In genomic region chr9:72509053-72509452, GRCh38 we compare ENCODE assay signal across 12 cellular contexts. TPM values are rescaled to one million over a fixed set of nuclear protein-coding genes. Genes with fewer than 3 reads are reported as not detected.
A peak's percentile ranks its signal among the peaks of the same experiment; 100 is the strongest.
DNase-seq lines count a peak whose midpoint lies in the region; ATAC-seq and TF ChIP-seq lines count a peak whose summit lies in the region.
"Had no signal": no experiment of that assay in that cellular context is flagged by ENCODE, and none has a peak within 500 bp of the region (broad histone marks: within the 10 kb centered on the region; RNA-seq: fewer than 3 reads in every experiment).

No MANE protein-coding gene starts in this region.

- peak; percentile 80 for ATAC-seq in activated T-helper 17 cell treated with anti-CD3 and anti-CD28 coated beads, Interleukin-2, amount 50 U/mL, for 72 hours (replicated peaks)
- peak; percentile 61 for ATAC-seq in left lung
- no peak for ATAC-seq in HG03565 (IDR thresholded peaks at IDR 0.05; ENCODE audit: unreplicated experiment)

- peaks cover 23% of the 10 kb centered on the region for H3K4me1 Mint-ChIP-seq in HFFc6 (ENCODE audit: low read depth)
- H3K4me1 Mint-ChIP-seq in activated T-helper 17 cell treated with anti-CD3 and anti-CD28 coated beads, Interleukin-2, amount 50 U/mL, for 72 hours: peaks cover 15% of the 10 kb centered on the region
- H3K4me1 Mint-ChIP-seq in endothelial cell (ENCODE audit: unreplicated experiment): no peaks in the 10 kb centered on the region

- no peaks in the 10 kb centered on the region for H3K9me3 Mint-ChIP-seq in HFFc6
- no peaks in the 10 kb centered on the region for H3K9me3 Mint-ChIP-seq in activated T-helper 17 cell treated with anti-CD3 and anti-CD28 coated beads, Interleukin-2, amount 50 U/mL, for 72 hours
- no peaks in the 10 kb centered on the region for H3K9me3 Mint-ChIP-seq in endothelial cell (ENCODE audit: unreplicated experiment)

- no peak for TF ChIP-seq CTCF in GM06990 (IDR thresholded peaks at IDR 0.05; ENCODE audit: insufficient read depth, low read length, poor library complexity, severe bottlenecking)
- TF ChIP-seq CTCF in HFFc6 (IDR thresholded peaks at IDR 0.05): no peak
- no peak for TF ChIP-seq CTCF in left lung (IDR thresholded peaks at IDR 0.05)
- no peak for TF ChIP-seq CTCF in endothelial cell (IDR thresholded peaks at IDR 0.05; ENCODE audit: unreplicated experiment)
- TF ChIP-seq CTCF in dorsolateral prefrontal cortex (IDR thresholded peaks at IDR 0.05 in 54 of 56, conservative IDR thresholded peaks at IDR 0.05 in 2 of 56; ENCODE audit: low read depth in 1 of 56, partially characterized antibody in 56 of 56): no peak

- peak overlapping the region; percentile 89 for H3K27ac Mint-ChIP-seq in HFFc6
- peak overlapping the region; percentile 99 for H3K27ac Mint-ChIP-seq in activated T-helper 17 cell treated with anti-CD3 and anti-CD28 coated beads, Interleukin-2, amount 50 U/mL, for 72 hours
- H3K27ac Mint-ChIP-seq in endothelial cell (ENCODE audit: unreplicated experiment): no peak overlapping the region

- H3K27me3 ChIP-seq in GM06990 (replicated peaks; ENCODE audit: control insufficient read depth, insufficient read depth, low read length): no peaks in the 10 kb centered on the region
- no peaks in the 10 kb centered on the region for H3K27me3 ChIP-seq in left lung
- no peaks in the 10 kb centered on the region for H3K27me3 ChIP-seq in dorsolateral prefrontal cortex
- H3K27me3 ChIP-seq: heart left ventricle had no signal

- H3K36me3 Mint-ChIP-seq in HFFc6 (ENCODE audit: low read depth): no peaks in the 10 kb centered on the region
- no peaks in the 10 kb centered on the region for H3K36me3 Mint-ChIP-seq in activated T-helper 17 cell treated with anti-CD3 and anti-CD28 coated beads, Interleukin-2, amount 50 U/mL, for 72 hours (ENCODE audit: low read depth)
- no peaks in the 10 kb centered on the region for H3K36me3 Mint-ChIP-seq in endothelial cell (ENCODE audit: low read depth, unreplicated experiment)

- H3K27me3 Mint-ChIP-seq in HFFc6 (ENCODE audit: insufficient read depth) (no peaks in the 10 kb centered on the region), endothelial cell (ENCODE audit: unreplicated experiment) (no peaks in the 10 kb centered on the region)
- no peaks in the 10 kb centered on the region for H3K27me3 Mint-ChIP-seq in activated T-helper 17 cell treated with anti-CD3 and anti-CD28 coated beads, Interleukin-2, amount 50 U/mL, for 72 hours

- no peak overlapping the region for H3K4me3 ChIP-seq in GM06990 (replicated peaks; ENCODE audit: low read depth, low read length)
- H3K4me3 ChIP-seq in left lung: no peak overlapping the region
- no peak overlapping the region for H3K4me3 ChIP-seq in dorsolateral prefrontal cortex
- H3K4me3 ChIP-seq: heart left ventricle had no signal

- H3K27ac ChIP-seq in left lung: no peak overlapping the region
- H3K27ac ChIP-seq in dorsolateral prefrontal cortex: peak overlapping the region in 18 of 59 donors; percentile 8 to 57 (median 30)
- H3K27ac ChIP-seq: heart left ventricle had no signal

- H3K9me3 ChIP-seq in left lung: no peaks in the 10 kb centered on the region
- H3K9me3 ChIP-seq: heart left ventricle had no signal

- H3K36me3 ChIP-seq in GM06990 (ENCODE audit: control insufficient read depth, insufficient read depth, low read length) (no peaks in the 10 kb centered on the region), left lung (no peaks in the 10 kb centered on the region)
- H3K36me3 ChIP-seq: heart left ventricle had no signal

- no peaks in the 10 kb centered on the region for H3K4me1 ChIP-seq in left lung

- H3K4me3 Mint-ChIP-seq in HFFc6 (peak overlapping the region; percentile 67; the same call in 1 of the 2 replicates), endothelial cell (ENCODE audit: unreplicated experiment) (no peak overlapping the region)
- H3K4me3 Mint-ChIP-seq in activated T-helper 17 cell treated with anti-CD3 and anti-CD28 coated beads, Interleukin-2, amount 50 U/mL, for 72 hours: peak overlapping the region; percentile 80

- peak; percentile 6 for DNase-seq in GM06990 (ENCODE audit: extremely low read depth, insufficient read length)
- peak; percentile 50 for DNase-seq in HFFc6
- DNase-seq in left lung: no peak
- no peak for DNase-seq in endothelial cell (ENCODE audit: low spot score)
- DNase-seq in dorsolateral prefrontal cortex: no peak
- no peak for DNase-seq in cerebellar cortex (ENCODE audit: low spot score)
- DNase-seq: amygdala, DND-41, heart left ventricle, T1000 had no signal

- intact Hi-C loops in left lung (cut with DNase I): no loop called here
- intact Hi-C loops in dorsolateral prefrontal cortex (cut with DNase I): no loop called here

RNA-seq across cellular contexts. Expression of gene TMC1, which starts 12.4 kb away (rescaled TPM):
- 1 to 10 TPM in 2 of 6 experiments, under 1 TPM in 4; 0.09 to 1.1 (median 0.65) TPM for total RNA-seq in HFFc6 (2021; fragmentation: NEBNext Ultra II Directional; extraction: Animal tissue kit (Norgen Biotek cat#: 25700))
- under 1 TPM; 0.32 to 0.41 TPM for total RNA-seq in activated T-helper 17 cell treated with anti-CD3 and anti-CD28 coated beads, Interleukin-2, amount 50 U/mL, for 72 hours
- total RNA-seq in left lung (under 1 TPM in 1 of 2 donors, not detected in 1; 0.26 TPM), endothelial cell (ENCODE audit: unreplicated experiment) (not detected), dorsolateral prefrontal cortex (1 to 10 TPM in 93 of 120 experiments, under 1 TPM in 27; 0.21 to 6.0 (median 1.5) TPM)

Comparison
In these comparisons a context has a peak if more than half of its experiments do, and no peak if none do; other contexts are left out.
1. DNase-seq: peak in GM06990 (single experiment) and HFFc6 (single experiment); none in left lung (0 of 2), endothelial cell (single experiment), dorsolateral prefrontal cortex (0 of 10) and cerebellar cortex (single experiment).